In the genomic region with DNA sequence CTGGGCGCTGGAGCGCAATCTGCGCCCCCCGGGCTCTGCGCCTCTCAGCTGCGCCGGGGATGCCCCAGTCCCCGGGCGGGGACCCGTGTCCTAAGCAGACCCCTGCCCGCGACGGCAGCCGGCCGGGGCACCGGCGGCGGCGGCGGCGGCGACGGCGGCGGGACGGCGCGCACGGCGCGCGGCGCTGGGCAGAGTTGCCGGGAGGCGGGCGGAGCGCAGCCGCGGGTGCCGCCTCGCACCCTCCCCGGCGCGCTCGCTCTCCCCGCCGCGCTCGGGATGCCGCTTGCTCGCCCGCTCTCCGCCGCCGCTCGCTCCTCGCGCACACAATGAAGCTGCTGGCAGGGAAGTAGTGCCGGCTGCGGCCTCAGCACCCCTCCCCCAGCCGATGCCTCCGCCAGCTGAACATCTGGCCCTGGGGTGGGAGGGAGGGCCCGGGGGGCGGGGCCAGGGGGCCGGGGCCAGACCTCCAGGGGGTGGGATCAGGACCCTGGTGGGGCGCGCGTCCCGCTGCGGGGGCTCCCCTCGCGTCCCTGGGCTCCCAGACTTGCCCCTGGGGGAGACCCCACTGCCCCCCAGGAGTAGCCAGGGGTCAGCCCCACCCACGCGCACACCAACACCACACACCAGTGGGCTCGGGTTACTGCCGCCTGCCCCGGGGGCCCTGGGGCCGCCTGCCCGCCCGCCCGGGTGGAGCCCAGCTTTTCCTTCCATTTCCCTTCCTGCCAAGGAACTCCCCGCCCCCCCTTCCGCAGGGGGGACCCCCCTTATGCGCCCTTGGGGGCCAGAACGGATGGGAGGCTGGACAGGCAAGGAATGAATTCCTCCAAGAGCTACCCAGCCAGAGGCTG, we compare ENCODE assay signal across 1 cellular context.
TF ChIP-seq lines count a peak whose summit lies in the region.

Gene RCOR2 (minus strand): TSS at position 328 of the 848 bp plus-strand sequence. CDS start 708 bp downstream, outside the sequence.

TF ChIP-seq in K562, 482 proteins besides CTCF, POLR2A, EP300 and RAD21 (continued from another document):
- TF ChIP-seq, protein P1, sequence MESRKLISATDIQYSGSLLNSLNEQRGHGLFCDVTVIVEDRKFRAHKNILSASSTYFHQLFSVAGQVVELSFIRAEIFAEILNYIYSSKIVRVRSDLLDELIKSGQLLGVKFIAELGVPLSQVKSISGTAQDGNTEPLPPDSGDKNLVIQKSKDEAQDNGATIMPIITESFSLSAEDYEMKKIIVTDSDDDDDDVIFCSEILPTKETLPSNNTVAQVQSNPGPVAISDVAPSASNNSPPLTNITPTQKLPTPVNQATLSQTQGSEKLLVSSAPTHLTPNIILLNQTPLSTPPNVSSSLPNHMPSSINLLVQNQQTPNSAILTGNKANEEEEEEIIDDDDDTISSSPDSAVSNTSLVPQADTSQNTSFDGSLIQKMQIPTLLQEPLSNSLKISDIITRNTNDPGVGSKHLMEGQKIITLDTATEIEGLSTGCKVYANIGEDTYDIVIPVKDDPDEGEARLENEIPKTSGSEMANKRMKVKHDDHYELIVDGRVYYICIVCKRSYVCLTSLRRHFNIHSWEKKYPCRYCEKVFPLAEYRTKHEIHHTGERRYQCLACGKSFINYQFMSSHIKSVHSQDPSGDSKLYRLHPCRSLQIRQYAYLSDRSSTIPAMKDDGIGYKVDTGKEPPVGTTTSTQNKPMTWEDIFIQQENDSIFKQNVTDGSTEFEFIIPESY (CRISPR knock-in tag; IDR thresholded peaks at IDR 0.05) = no peak
- TF ChIP-seq PYGO2 (tag; IDR thresholded peaks at IDR 0.05) (no peak), MAZ (CRISPR knock-in tag; conservative IDR thresholded peaks at IDR 0.05 in 1 of 2, IDR thresholded peaks at IDR 0.05 in 1 of 2) (peak in 1 of 2 experiments; percentile 11; a peak in 1 of 4 replicates), TAF1 (IDR thresholded peaks at IDR 0.05; ENCODE audit: control insufficient read depth, extremely low read depth, insufficient read depth, low read length, severe bottlenecking) (peak; percentile 83), DDX20 (tag; IDR thresholded peaks at IDR 0.05; ENCODE audit: low read depth) (no peak), HDAC8 (tag; IDR thresholded peaks at IDR 0.05) (no peak), CXXC5 (CRISPR knock-in tag; IDR thresholded peaks at IDR 0.05) (peak; percentile 59), ZNF695 (CRISPR knock-in tag; IDR thresholded peaks at IDR 0.05) (no peak), UBTF (IDR thresholded peaks at IDR 0.05; ENCODE audit: borderline replicate concordance in 1 of 2, low read depth in 2 of 2, low read length in 2 of 2) (peak; percentile 13 to 49; a peak in 1 of 4 replicates), CREM (IDR thresholded peaks at IDR 0.05; ENCODE audit: low read depth) (peak; percentile 22; the same call in 1 of the 2 replicates), RBFOX2 (IDR thresholded peaks at IDR 0.05; ENCODE audit: low read depth, low read length) (peak; percentile 14), HNRNPL (IDR thresholded peaks at IDR 0.05; ENCODE audit: low read depth, low read length) (peak; percentile 20; the same call in 1 of the 2 replicates), THRAP3 (IDR thresholded peaks at IDR 0.05; ENCODE audit: borderline replicate concordance) (no peak), SP1 (CRISPR knock-in tag; IDR thresholded peaks at IDR 0.05) (0 out of 2 replicates have a peak, but pooled peaks have one; percentile 27), MYC (IDR thresholded peaks at IDR 0.05; ENCODE audit: low read depth, low read length) (0 out of 2 replicates have a peak, but pooled peaks have one; percentile 10), MYC (CRISPR knock-in tag; IDR thresholded peaks at IDR 0.05; ENCODE audit: borderline replicate concordance, low read depth) (no peak), ZBTB7A (IDR thresholded peaks at IDR 0.05; ENCODE audit: borderline replicate concordance, control insufficient read depth, low read depth, low read length) (peak; percentile 87), MIER1 (IDR thresholded peaks at IDR 0.05; ENCODE audit: low read depth) (no peak), NEUROD1 (IDR thresholded peaks at IDR 0.05; ENCODE audit: borderline replicate concordance, low read depth, low read length, partially characterized antibody) (peak; percentile 10), TAL1 (IDR thresholded peaks at IDR 0.05) (no peak), POLR2G (IDR thresholded peaks at IDR 0.05; ENCODE audit: low read depth, low read length) (peak; percentile 60; the same call in 1 of the 2 replicates), PRPF4 (IDR thresholded peaks at IDR 0.05; ENCODE audit: insufficient read depth, low read depth, low read length, poor library complexity, severe bottlenecking) (no peak), GABPB2 (CRISPR knock-in tag; conservative IDR thresholded peaks at IDR 0.05) (no peak), HNRNPH1 (optimal IDR thresholded peaks at IDR 0.05; ENCODE audit: low read depth, low read length) (no peak), ZNF253 (CRISPR knock-in tag; conservative IDR thresholded peaks at IDR 0.05) (no peak), PHB (CRISPR knock-in tag; IDR thresholded peaks at IDR 0.05) (no peak), SPI1 (IDR thresholded peaks at IDR 0.05; ENCODE audit: borderline replicate concordance, low read depth, low read length) (no peak), PCBP1 (IDR thresholded peaks at IDR 0.05; ENCODE audit: low read depth, low read length, poor library complexity, severe bottlenecking) (peak; percentile 64), CHD2 (IDR thresholded peaks at IDR 0.05; ENCODE audit: low read depth, low read length) (peak; percentile 76), SIN3A (IDR thresholded peaks at IDR 0.05; ENCODE audit: borderline replicate concordance in 2 of 2, control insufficient read depth in 1 of 2, low read depth in 2 of 2, low read length in 2 of 2) (peak in 1 of 2 experiments; percentile 51; a peak in 1 of 4 replicates), TCF7L2 (IDR thresholded peaks at IDR 0.05; ENCODE audit: low read depth, low read length) (no peak), POLR2AphosphoS5 (IDR thresholded peaks at IDR 0.05; ENCODE audit: control insufficient read depth, insufficient read depth, low read depth, low read length) (0 out of 2 replicates have a peak, but pooled peaks have one; percentile 29), YY1 (IDR thresholded peaks at IDR 0.05; ENCODE audit: borderline replicate concordance in 1 of 3, control insufficient read depth in 1 of 3, extremely low read depth in 1 of 3, insufficient read depth in 3 of 3, insufficient read length in 1 of 3, insufficient replicate concordance in 2 of 3, low read depth in 1 of 3, low read length in 2 of 3) (peak in 2 of 3 experiments; percentile 17 to 26), RB1 (IDR thresholded peaks at IDR 0.05; ENCODE audit: low read depth) (peak; percentile 54; the same call in 1 of the 2 replicates), SRSF7 (optimal IDR thresholded peaks at IDR 0.05; ENCODE audit: low read depth, low read length) (no peak), VEZF1 (CRISPR knock-in tag; IDR thresholded peaks at IDR 0.05) (peak; percentile 74), ARID4B (CRISPR knock-in tag; IDR thresholded peaks at IDR 0.05) (peak; percentile 52; the same call in 1 of the 2 replicates), BCLAF1 (IDR thresholded peaks at IDR 0.05; ENCODE audit: borderline replicate concordance in 1 of 2, control insufficient read depth in 1 of 2, low read depth in 2 of 2, low read length in 1 of 2) (no peak), RBM34 (IDR thresholded peaks at IDR 0.05; ENCODE audit: borderline replicate concordance, insufficient read depth, low read length) (no peak), MAX (CRISPR knock-in tag; IDR thresholded peaks at IDR 0.05) (peak; percentile 24; the same call in 1 of the 2 replicates)
- TF ChIP-seq, protein P2, sequence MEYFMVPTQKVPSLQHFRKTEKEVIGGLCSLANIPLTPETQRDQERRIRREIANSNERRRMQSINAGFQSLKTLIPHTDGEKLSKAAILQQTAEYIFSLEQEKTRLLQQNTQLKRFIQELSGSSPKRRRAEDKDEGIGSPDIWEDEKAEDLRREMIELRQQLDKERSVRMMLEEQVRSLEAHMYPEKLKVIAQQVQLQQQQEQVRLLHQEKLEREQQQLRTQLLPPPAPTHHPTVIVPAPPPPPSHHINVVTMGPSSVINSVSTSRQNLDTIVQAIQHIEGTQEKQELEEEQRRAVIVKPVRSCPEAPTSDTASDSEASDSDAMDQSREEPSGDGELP (CRISPR knock-in tag; IDR thresholded peaks at IDR 0.05; ENCODE audit: borderline replicate concordance) = peak; percentile 76
- TF ChIP-seq, protein P3, sequence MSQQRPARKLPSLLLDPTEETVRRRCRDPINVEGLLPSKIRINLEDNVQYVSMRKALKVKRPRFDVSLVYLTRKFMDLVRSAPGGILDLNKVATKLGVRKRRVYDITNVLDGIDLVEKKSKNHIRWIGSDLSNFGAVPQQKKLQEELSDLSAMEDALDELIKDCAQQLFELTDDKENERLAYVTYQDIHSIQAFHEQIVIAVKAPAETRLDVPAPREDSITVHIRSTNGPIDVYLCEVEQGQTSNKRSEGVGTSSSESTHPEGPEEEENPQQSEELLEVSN (IDR thresholded peaks at IDR 0.05; ENCODE audit: borderline replicate concordance in 1 of 2, extremely low read depth in 1 of 2, insufficient read depth in 1 of 2, insufficient read length in 1 of 2, low read depth in 1 of 2, low read length in 1 of 2, poor library complexity in 1 of 2, severe bottlenecking in 1 of 2) = peak; percentile 44 to 72
